Comparison of ENCODE assay signal across 16 cellular contexts in genomic region chr16:11005611-11005975, GRCh38.
DNase-seq lines count a peak whose midpoint lies in the region; ATAC-seq and TF ChIP-seq lines count a peak whose summit lies in the region.
"Had no signal": no experiment of that assay in that cellular context is flagged by ENCODE, and none has a peak within 500 bp of the region (broad histone marks: within the 10 kb centered on the region; RNA-seq: fewer than 3 reads in every experiment).

No MANE protein-coding gene starts in this region.

- H3K27ac ChIP-seq in AG04450 (ENCODE audit: low read depth, low read length), result peak overlapping the region; percentile 92
- peak overlapping the region; percentile 62 to 78 for H3K27ac ChIP-seq in breast epithelium
- no peak overlapping the region for H3K27ac ChIP-seq in upper lobe of right lung
- H3K27ac ChIP-seq: KMS-11, pancreas had no signal

- H3K27ac Mint-ChIP-seq in activated CD4-positive, alpha-beta T cell treated with anti-CD3 and anti-CD28 coated beads, Interleukin-2, amount 10 ng/mL, durations not matched to agents 24 days and 14 days, result no peak overlapping the region
- H3K27ac Mint-ChIP-seq: stimulated activated naive CD8-positive, alpha-beta T cell treated with anti-CD3 and anti-CD28 coated beads, Interleukin-15, Interleukin-2, amounts not matched to agents 100 ng/mL and 50 ng/mL, for 24 hours had no signal

- TF ChIP-seq CTCF in AG04450 (IDR thresholded peaks at IDR 0.05; ENCODE audit: low read depth, low read length) (no peak), breast epithelium (IDR thresholded peaks at IDR 0.05) (no peak), upper lobe of right lung (IDR thresholded peaks at IDR 0.05) (no peak)

- DNase-seq in AG04450 (ENCODE audit: low read depth, low spot score) (no peak), MG63 (peak; percentile 60), breast epithelium (ENCODE audit: low spot score in 2 of 2) (no peak), iris pigment epithelial cell (ENCODE audit: low read depth) (peak; percentile 69), NCI-H345 treated with DMSO at 0.1 percent for 48 hours (lab: John Stamatoyannopoulos, UW; ENCODE audit: unreplicated experiment) (no peak), upper lobe of right lung (no peak), C1 segment of cervical spinal cord (lab: John Stamatoyannopoulos, UW) (no peak)
- no peak for DNase-seq in activated CD4-positive, alpha-beta T cell treated with anti-CD3 and anti-CD28 coated beads, Interleukin-2, amount 10 ng/mL, durations not matched to agents 24 days and 14 days
- DNase-seq: ACHN; activated CD4-positive, alpha-beta T cell treated with anti-CD3 and anti-CD28 coated beads for 4 hours; islet precursor cell; NCI-H1694 treated with DMSO at 0.1 percent for 48 hours; pancreas had no signal

- peaks cover 17% of the 10 kb centered on the region for H3K36me3 ChIP-seq in MG63
- H3K36me3 ChIP-seq in breast epithelium, result no peaks in the 10 kb centered on the region
- H3K36me3 ChIP-seq in upper lobe of right lung, result peaks cover 31% of the 10 kb centered on the region
- H3K36me3 ChIP-seq: pancreas had no signal

- no peak overlapping the region for H3K4me3 Mint-ChIP-seq in activated CD4-positive, alpha-beta T cell treated with anti-CD3 and anti-CD28 coated beads, Interleukin-2, amount 10 ng/mL, durations not matched to agents 24 days and 14 days
- H3K4me3 Mint-ChIP-seq: stimulated activated naive CD8-positive, alpha-beta T cell treated with anti-CD3 and anti-CD28 coated beads, Interleukin-15, Interleukin-2, amounts not matched to agents 100 ng/mL and 50 ng/mL, for 24 hours had no signal

- no peaks in the 10 kb centered on the region for H3K4me1 ChIP-seq in breast epithelium
- no peaks in the 10 kb centered on the region for H3K4me1 ChIP-seq in upper lobe of right lung
- H3K4me1 ChIP-seq: pancreas had no signal

- H3K4me1 Mint-ChIP-seq in activated CD4-positive, alpha-beta T cell treated with anti-CD3 and anti-CD28 coated beads, Interleukin-2, amount 10 ng/mL, durations not matched to agents 24 days and 14 days, result peaks cover 28% of the 10 kb centered on the region

- H3K4me3 ChIP-seq in AG04450 (ENCODE audit: low read depth, low read length), result no peak overlapping the region
- no peak overlapping the region for H3K4me3 ChIP-seq in MG63
- no peak overlapping the region for H3K4me3 ChIP-seq in breast epithelium
- no peak overlapping the region for H3K4me3 ChIP-seq in upper lobe of right lung
- H3K4me3 ChIP-seq: pancreas had no signal

- CTCF ChIA-PET in AG04450 (lab: Charles Lee), result interaction anchor here (0.6 kb wide), 1 partner anchor 527 kb away, joined by 3 read pairs; no protein-coding TSS in a partner anchor

- H3K9me3 Mint-ChIP-seq in activated CD4-positive, alpha-beta T cell treated with anti-CD3 and anti-CD28 coated beads, Interleukin-2, amount 10 ng/mL, durations not matched to agents 24 days and 14 days, result no peaks in the 10 kb centered on the region
- H3K9me3 Mint-ChIP-seq: stimulated activated naive CD8-positive, alpha-beta T cell treated with anti-CD3 and anti-CD28 coated beads, Interleukin-15, Interleukin-2, amounts not matched to agents 100 ng/mL and 50 ng/mL, for 24 hours had no signal

- peaks cover 58% of the 10 kb centered on the region for H3K36me3 Mint-ChIP-seq in activated CD4-positive, alpha-beta T cell treated with anti-CD3 and anti-CD28 coated beads, Interleukin-2, amount 10 ng/mL, durations not matched to agents 24 days and 14 days (ENCODE audit: low read depth)

- no peaks in the 10 kb centered on the region for H3K27me3 Mint-ChIP-seq in activated CD4-positive, alpha-beta T cell treated with anti-CD3 and anti-CD28 coated beads, Interleukin-2, amount 10 ng/mL, durations not matched to agents 24 days and 14 days
- H3K27me3 Mint-ChIP-seq: stimulated activated naive CD8-positive, alpha-beta T cell treated with anti-CD3 and anti-CD28 coated beads, Interleukin-15, Interleukin-2, amounts not matched to agents 100 ng/mL and 50 ng/mL, for 24 hours had no signal

- H3K9me3 ChIP-seq in AG04450 (ENCODE audit: control insufficient read depth, insufficient read depth, low read length) (no peaks in the 10 kb centered on the region), MG63 (no peaks in the 10 kb centered on the region), breast epithelium (no peaks in the 10 kb centered on the region), upper lobe of right lung (no peaks in the 10 kb centered on the region)
- H3K9me3 ChIP-seq: pancreas had no signal

- POLR2A ChIA-PET in AG04450 (lab: Yijun Ruan, JAX), result interaction anchor here (0.6 to 1.4 kb wide), 6 partner anchors 11 to 172 kb away, joined by 3 to 5 read pairs (median 4); no protein-coding TSS in a partner anchor

- no peak for ATAC-seq in upper lobe of right lung
- ATAC-seq: HCT116, pancreas had no signal

- no peak for TF ChIP-seq POLR2A in breast epithelium (IDR thresholded peaks at IDR 0.05)

- intact Hi-C loops in breast epithelium (cut with DNase I; ENCODE audit: low total_unique reads), result no loop called here
- intact Hi-C loops in upper lobe of right lung (cut with DNase I), result no loop called here
- intact Hi-C loops in activated CD4-positive, alpha-beta T cell treated with anti-CD3 and anti-CD28 coated beads, Interleukin-2, amount 10 ng/mL, durations not matched to agents 24 days and 14 days (cut with micrococcal nuclease), result no loop called here

- H3K27me3 ChIP-seq in AG04450 (ENCODE audit: control insufficient read depth, insufficient read depth, low read length) (no peaks in the 10 kb centered on the region), MG63 (no peaks in the 10 kb centered on the region), breast epithelium (no peaks in the 10 kb centered on the region), upper lobe of right lung (no peaks in the 10 kb centered on the region)
- H3K27me3 ChIP-seq: pancreas had no signal

Comparison
In these comparisons a context has a peak if more than half of its experiments do, and no peak if none do; other contexts are left out.
1. DNase-seq: peak in MG63 (single experiment) and iris pigment epithelial cell (single experiment); none in AG04450 (single experiment), breast epithelium (0 of 2), NCI-H345 treated with DMSO at 0.1 percent for 48 hours (single experiment), upper lobe of right lung (single experiment), activated CD4-positive, alpha-beta T cell treated with anti-CD3 and anti-CD28 coated beads, Interleukin-2, amount 10 ng/mL, durations not matched to agents 24 days and 14 days (single experiment) and C1 segment of cervical spinal cord (0 of 14).